In the genomic region with DNA sequence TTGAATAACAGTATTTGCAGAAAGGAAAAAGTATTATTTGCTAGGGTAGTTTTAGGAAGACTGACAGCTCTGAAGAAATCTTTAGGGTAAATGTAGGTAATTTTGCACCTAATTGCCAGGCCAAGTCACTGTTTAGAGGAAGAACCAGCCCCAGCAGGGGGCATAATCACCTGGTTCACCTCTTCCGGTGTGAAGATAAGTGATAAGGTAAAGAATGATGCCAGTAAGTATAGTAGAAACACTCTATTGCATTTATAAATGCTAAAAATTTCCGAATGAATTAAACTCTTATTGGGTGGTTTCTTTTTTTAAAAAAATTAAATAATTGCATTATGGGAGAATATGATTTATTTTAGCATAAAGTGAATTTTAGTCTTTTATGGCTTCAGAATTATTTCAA, we compare ENCODE assay signal across 9 cellular contexts. TPM values are rescaled to one million over a fixed set of nuclear protein-coding genes. Genes with fewer than 3 reads are reported as not detected.
A peak's percentile ranks its signal among the peaks of the same experiment; 100 is the strongest.
DNase-seq lines count a peak whose midpoint lies in the region; ATAC-seq, FAIRE-seq and TF ChIP-seq lines count a peak whose summit lies in the region.
"Not testable (repeated sequence)": the region's sequence is repeated elsewhere in the genome, so short reads cannot be mapped to it uniquely, and the experiment has no call there.
"Had no signal": no experiment of that assay in that cellular context is flagged by ENCODE, and none has a peak within 500 bp of the region (broad histone marks: within the 10 kb centered on the region; RNA-seq: fewer than 3 reads in every experiment).

No MANE protein-coding gene starts in this region.

- peaks cover 43% of the 10 kb centered on the region for H3K4me1 Mint-ChIP-seq in CD4-positive, alpha-beta T cell (ENCODE audit: low read depth)
- peaks cover 27% of the 10 kb centered on the region for H3K4me1 Mint-ChIP-seq in T-helper 17 cell
- H3K4me1 Mint-ChIP-seq in activated CD8-positive, alpha-beta T cell treated with anti-CD3 and anti-CD28 coated beads, Interleukin-2, amount 10 ng/mL, durations not matched to agents 7 days and 5 days (ENCODE audit: low read depth), result peaks cover 38% of the 10 kb centered on the region
- peaks cover 14% of the 10 kb centered on the region for H3K4me1 Mint-ChIP-seq in central memory CD8-positive, alpha-beta T cell
- H3K4me1 Mint-ChIP-seq in naive thymus-derived CD8-positive, alpha-beta T cell, result peaks cover 19 to 35% (median 31%) of the 10 kb centered on the region in 4 donors

- not testable (repeated sequence) for H3K36me3 ChIP-seq in OCI-LY7 (ENCODE audit: insufficient read depth, low read length)

- not testable (repeated sequence) for H3K27me3 Mint-ChIP-seq in CD4-positive, alpha-beta T cell; T-helper 17 cell; central memory CD8-positive, alpha-beta T cell; naive thymus-derived CD8-positive, alpha-beta T cell
- H3K27me3 Mint-ChIP-seq in activated CD8-positive, alpha-beta T cell treated with anti-CD3 and anti-CD28 coated beads, Interleukin-2, amount 10 ng/mL, durations not matched to agents 7 days and 5 days (ENCODE audit: low read depth), result peaks cover 20% of the 10 kb centered on the region

- not testable (repeated sequence) for H3K4me1 ChIP-seq in OCI-LY7 (ENCODE audit: insufficient read depth, low read length, poor library complexity, severe bottlenecking)

- POLR2A ChIA-PET in CD4-positive, alpha-beta T cell (lab: Charles Lee); OCI-LY7 (lab: Charles Lee); activated CD8-positive, alpha-beta T cell treated with anti-CD3 and anti-CD28 coated beads, Interleukin-2, amount 10 ng/mL, durations not matched to agents 7 days and 5 days (lab: Charles Lee); naive thymus-derived CD8-positive, alpha-beta T cell (lab: Charles Lee): not testable (repeated sequence)

- FAIRE-seq in GM18507 (lab: Jason Lieb, UNC), result peak; percentile 49
- peak; percentile 30 for FAIRE-seq in frontal cortex (lab: Jason Lieb, UNC)

- not testable (repeated sequence) for DNase-seq in CD4-positive, alpha-beta T cell; GM18507 (ENCODE audit: extremely low spot score, insufficient read length, low read depth); OCI-LY7 (ENCODE audit: low spot score); T-helper 17 cell; activated CD8-positive, alpha-beta T cell treated with anti-CD3 and anti-CD28 coated beads, Interleukin-2, amount 10 ng/mL, durations not matched to agents 7 days and 5 days; central memory CD8-positive, alpha-beta T cell (ENCODE audit: low spot score in 2 of 2); frontal cortex (ENCODE audit: low spot score in 2 of 2); naive thymus-derived CD8-positive, alpha-beta T cell

- H3K79me2 ChIP-seq in OCI-LY7 (ENCODE audit: insufficient read depth, low read depth, low read length), result not testable (repeated sequence)

- ATAC-seq in CD4-positive, alpha-beta T cell (ENCODE audit: poor library complexity), result peak; percentile 54
- ATAC-seq in T-helper 17 cell, result peak; percentile 42
- ATAC-seq in activated CD8-positive, alpha-beta T cell treated with anti-CD3 and anti-CD28 coated beads, Interleukin-2, amount 10 ng/mL, durations not matched to agents 7 days and 5 days, result peak; percentile 51
- ATAC-seq in central memory CD8-positive, alpha-beta T cell (replicated peaks; ENCODE audit: extremely low read depth, poor library complexity, severe bottlenecking), result peak; percentile 62
- ATAC-seq in naive thymus-derived CD8-positive, alpha-beta T cell, result peak; percentile 64

- H3K4me3 Mint-ChIP-seq in CD4-positive, alpha-beta T cell; T-helper 17 cell; activated CD8-positive, alpha-beta T cell treated with anti-CD3 and anti-CD28 coated beads, Interleukin-2, amount 10 ng/mL, durations not matched to agents 7 days and 5 days; central memory CD8-positive, alpha-beta T cell; naive thymus-derived CD8-positive, alpha-beta T cell: not testable (repeated sequence)

- CTCF ChIA-PET in CD4-positive, alpha-beta T cell (lab: Charles Lee); OCI-LY7 (lab: Charles Lee; ENCODE audit: unreplicated experiment): not testable (repeated sequence)
- CTCF ChIA-PET in activated CD8-positive, alpha-beta T cell treated with anti-CD3 and anti-CD28 coated beads, Interleukin-2, amount 10 ng/mL, durations not matched to agents 7 days and 5 days (lab: Charles Lee), result interaction anchor here (1.0 to 1.6 kb wide), 2 partner anchors 16 to 17 kb away, joined by 3 read pairs; no protein-coding TSS in a partner anchor

- not testable (repeated sequence) for H3K27me3 ChIP-seq in CD4-positive, alpha-beta T cell (ENCODE audit: control insufficient read depth, insufficient read depth, low read length)

- not testable (repeated sequence) for H4K20me1 ChIP-seq in OCI-LY7 (ENCODE audit: insufficient read depth, low read length)

- BruUV-seq in OCI-LY7 (replicated peaks; lab: Mats Ljungman, UMichigan), result not testable (repeated sequence)

- H3K27ac Mint-ChIP-seq in CD4-positive, alpha-beta T cell; T-helper 17 cell; activated CD8-positive, alpha-beta T cell treated with anti-CD3 and anti-CD28 coated beads, Interleukin-2, amount 10 ng/mL, durations not matched to agents 7 days and 5 days; central memory CD8-positive, alpha-beta T cell (ENCODE audit: low read depth): not testable (repeated sequence)
- H3K27ac Mint-ChIP-seq in naive thymus-derived CD8-positive, alpha-beta T cell, result peak overlapping the region in 2 of 10 donors; percentile 21 to 72

- intact Hi-C loops in CD4-positive, alpha-beta T cell (cut with DNase I, micrococcal nuclease), result loop anchor here in 1 of 2 experiments (10.0 kb wide), 1 partner anchor 50 kb away; no protein-coding TSS in a partner anchor
- intact Hi-C loops in OCI-LY7 (cut with micrococcal nuclease; ENCODE audit: unreplicated experiment), result not testable (repeated sequence)

- not testable (repeated sequence) for H3K4me3 ChIP-seq in OCI-LY7 (ENCODE audit: low read depth, low read length, poor library complexity, severe bottlenecking)

- H3K9me2 ChIP-seq in OCI-LY7 (ENCODE audit: insufficient read depth, low read length), result not testable (repeated sequence)

- not testable (repeated sequence) for H3K27ac ChIP-seq in CD4-positive, alpha-beta T cell (ENCODE audit: low read depth, low read length); OCI-LY7 (ENCODE audit: low read depth, low read length, poor library complexity, severe bottlenecking)

- not testable (repeated sequence) for H2AFZ ChIP-seq in OCI-LY7 (ENCODE audit: low read length)

- H3K4me2 ChIP-seq in OCI-LY7 (ENCODE audit: low read length), result not testable (repeated sequence)

- TF ChIP-seq CTCF in CD4-positive, alpha-beta T cell (IDR thresholded peaks at IDR 0.05), result peak; percentile 55
- peak; percentile 29; the same call in 1 of the 2 replicates for TF ChIP-seq CTCF in OCI-LY7 (conservative IDR thresholded peaks at IDR 0.05; ENCODE audit: low read length)

- H3K9me3 Mint-ChIP-seq in CD4-positive, alpha-beta T cell, result peaks cover 11% of the 10 kb centered on the region
- H3K9me3 Mint-ChIP-seq in activated CD8-positive, alpha-beta T cell treated with anti-CD3 and anti-CD28 coated beads, Interleukin-2, amount 10 ng/mL, durations not matched to agents 7 days and 5 days (ENCODE audit: insufficient read depth); central memory CD8-positive, alpha-beta T cell: not testable (repeated sequence)
- peaks cover 3 to 16% (median 9%) of the 10 kb centered on the region in 9 donors for H3K9me3 Mint-ChIP-seq in naive thymus-derived CD8-positive, alpha-beta T cell

- H3K9me3 ChIP-seq in CD4-positive, alpha-beta T cell (ENCODE audit: control insufficient read depth, low read length); OCI-LY7 (ENCODE audit: low read length); T-helper 17 cell (ENCODE audit: control insufficient read depth, low read length, poor library complexity, severe bottlenecking): not testable (repeated sequence)

- H3K36me3 Mint-ChIP-seq in CD4-positive, alpha-beta T cell (ENCODE audit: low read depth); T-helper 17 cell (ENCODE audit: low read depth); activated CD8-positive, alpha-beta T cell treated with anti-CD3 and anti-CD28 coated beads, Interleukin-2, amount 10 ng/mL, durations not matched to agents 7 days and 5 days (ENCODE audit: low read depth); central memory CD8-positive, alpha-beta T cell (ENCODE audit: insufficient read depth); naive thymus-derived CD8-positive, alpha-beta T cell: not testable (repeated sequence)

RNA-seq across cellular contexts. Expression of gene SAXO2, which starts 21.8 kb away (rescaled TPM):
- total RNA-seq in CD4-positive, alpha-beta T cell, result 10 to 100 TPM; 11.1 to 14.9 TPM
- total RNA-seq in OCI-LY7 (2014; rRNA removed; shearing (Covaris generic)), result 1.9 and 2.3 TPM in 2 replicates
- 6.5 and 6.6 TPM in 2 replicates for total RNA-seq in OCI-LY7 (2022)
- under 1 TPM in 1 of 2 donors, not detected in 1; 0.68 TPM for total RNA-seq in T-helper 17 cell
- total RNA-seq in activated CD8-positive, alpha-beta T cell treated with anti-CD3 and anti-CD28 coated beads, Interleukin-2, amount 10 ng/mL, durations not matched to agents 7 days and 5 days, result 1 to 10 TPM; 1.6 to 2.0 TPM
- 4.1 TPM for total RNA-seq in frontal cortex
- total RNA-seq in naive thymus-derived CD8-positive, alpha-beta T cell, result 1 to 10 TPM; 3.9 to 5.1 TPM
- 1 to 10 TPM in 2 of 3 donors, not detected in 1; 2.1 TPM for polyA plus RNA-seq in naive thymus-derived CD8-positive, alpha-beta T cell
- total RNA-seq: GM23248 had no signal

RNA-seq across cellular contexts. Expression of gene EFL1, which starts 21.8 kb away (rescaled TPM):
- 1 to 10 TPM; 7.1 to 7.8 TPM for total RNA-seq in CD4-positive, alpha-beta T cell
- total RNA-seq in OCI-LY7 (2014; rRNA removed; shearing (Covaris generic)), result 25.7 and 34.5 TPM in 2 replicates
- total RNA-seq in OCI-LY7 (2022) (25.1 and 27.4 TPM in 2 replicates), T-helper 17 cell (10 to 100 TPM in 1 of 2 donors, 1 to 10 TPM in 1; 9.2 to 10.4 TPM), frontal cortex (34.6 TPM)
- 10 to 100 TPM; 25.9 to 29.0 TPM for total RNA-seq in activated CD8-positive, alpha-beta T cell treated with anti-CD3 and anti-CD28 coated beads, Interleukin-2, amount 10 ng/mL, durations not matched to agents 7 days and 5 days
- total RNA-seq in naive thymus-derived CD8-positive, alpha-beta T cell, result 10 to 100 TPM; 20.5 to 22.6 TPM
- polyA plus RNA-seq in naive thymus-derived CD8-positive, alpha-beta T cell, result 10 to 100 TPM; 10.5 to 15.9 (median 13.9) TPM
